Comparison of ENCODE assay signal across 16 cellular contexts in the genomic region with DNA sequence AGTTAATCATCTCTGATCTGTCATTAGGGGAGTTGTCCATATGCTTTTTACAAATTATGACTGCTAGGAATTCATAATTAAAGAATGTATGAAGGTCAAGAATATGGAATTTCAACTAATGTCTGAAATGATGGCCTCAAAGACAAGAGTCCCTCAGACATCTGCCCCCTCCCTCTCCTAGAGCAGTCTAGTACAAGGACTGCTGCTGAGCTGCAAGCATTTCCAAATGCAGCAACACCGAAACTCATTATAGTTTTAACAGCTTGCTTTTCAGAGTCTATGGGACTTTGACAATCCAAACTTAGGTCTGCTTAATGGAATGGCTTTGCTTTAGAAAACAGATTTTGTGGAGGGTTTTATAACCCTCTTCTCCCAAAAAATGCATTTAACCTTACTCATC.
A peak's percentile ranks its signal among the peaks of the same experiment; 100 is the strongest.
DNase-seq lines count a peak whose midpoint lies in the region; ATAC-seq, FAIRE-seq and TF ChIP-seq lines count a peak whose summit lies in the region.
"Had no signal": no experiment of that assay in that cellular context is flagged by ENCODE, and none has a peak within 500 bp of the region (broad histone marks: within the 10 kb centered on the region; RNA-seq: fewer than 3 reads in every experiment).

No MANE protein-coding gene starts in this region.

- CTCF ChIA-PET in GM12878 (lab: Yijun Ruan, JAX) = interaction anchor here (0.6 to 2.2 kb wide), 4 partner anchors 115 to 377 kb away, joined by 3 to 20 read pairs (median 4); no protein-coding TSS in a partner anchor

- no peaks in the 10 kb centered on the region for H3K27me3 ChIP-seq in MM.1S (replicated peaks; ENCODE audit: insufficient read depth, low read length)
- H3K27me3 ChIP-seq in OCI-LY3 (ENCODE audit: low read depth, low read length) = no peaks in the 10 kb centered on the region
- no peaks in the 10 kb centered on the region for H3K27me3 ChIP-seq in GM12878 (replicated peaks in 1 of 2; ENCODE audit: control insufficient read depth in 2 of 2, insufficient read depth in 2 of 2, low read length in 1 of 2)

- H4K20me1 ChIP-seq in MM.1S (ENCODE audit: insufficient read depth, low read length) (no peaks in the 10 kb centered on the region), OCI-LY3 (ENCODE audit: insufficient read depth, low read length) (no peaks in the 10 kb centered on the region), GM12878 (ENCODE audit: control insufficient read depth, insufficient read depth) (no peaks in the 10 kb centered on the region)

- intact Hi-C loops in GM12878 (cut with micrococcal nuclease; ENCODE audit: unreplicated experiment) = no loop called here

- WGBS in GM12878 (ENCODE audit: insufficient coverage, insufficient replicate concordance, low lambda C conversion rate, missing lambda C conversion rate) = 74% methylated on average over 1 of the region's 1 CpG

- H3K4me2 ChIP-seq in MM.1S (ENCODE audit: low read depth, low read length) (peak overlapping the region; percentile 44; the same call in 1 of the 2 replicates), OCI-LY3 (ENCODE audit: low read length) (peak overlapping the region; percentile 8), GM12878 (ENCODE audit: control insufficient read depth, insufficient read depth) (peak overlapping the region; percentile 47)

- H3K27ac ChIP-seq in MM.1S (ENCODE audit: low read length) (peak overlapping the region; percentile 5; the same call in 1 of the 2 replicates), OCI-LY3 (ENCODE audit: low read length) (no peak overlapping the region), GM12878 (ENCODE audit: control insufficient read depth, insufficient read depth) (peak overlapping the region; percentile 27; the same call in 1 of the 2 replicates)

- POLR2A ChIA-PET in GM12878 (lab: Charles Lee) = no interaction called here

- H2AFZ ChIP-seq in MM.1S (ENCODE audit: low read length) = no peak overlapping the region
- H2AFZ ChIP-seq in OCI-LY3 (ENCODE audit: low read depth, low read length) = no peak overlapping the region
- no peak overlapping the region for H2AFZ ChIP-seq in GM12878 (ENCODE audit: control insufficient read depth, low read depth, low read length)

- H3K79me2 ChIP-seq in MM.1S (ENCODE audit: low read length) = no peaks in the 10 kb centered on the region
- no peaks in the 10 kb centered on the region for H3K79me2 ChIP-seq in OCI-LY3 (ENCODE audit: low read length)
- H3K79me2 ChIP-seq in GM12878 (ENCODE audit: control insufficient read depth, insufficient read depth, low read length) = no peaks in the 10 kb centered on the region

- no peak for TF ChIP-seq RAD21 in GM12878 (IDR thresholded peaks at IDR 0.05; ENCODE audit: insufficient read depth, low read depth, low read length)

- TF ChIP-seq POLR2A in GM12878 (IDR thresholded peaks at IDR 0.05; ENCODE audit: low read depth, low read length) = no peak

- H3K36me3 ChIP-seq in MM.1S (replicated peaks; ENCODE audit: insufficient read depth, low read length) = no peaks in the 10 kb centered on the region
- H3K36me3 ChIP-seq in OCI-LY3 (replicated peaks; ENCODE audit: low read depth, low read length) = no peaks in the 10 kb centered on the region
- no peaks in the 10 kb centered on the region for H3K36me3 ChIP-seq in GM12878 (ENCODE audit: control insufficient read depth in 2 of 2, insufficient read depth in 2 of 2, low read length in 1 of 2)
- H3K36me3 ChIP-seq: HAP-1 had no signal

- no peaks in the 10 kb centered on the region for H3K9me2 ChIP-seq in MM.1S (replicated peaks; ENCODE audit: insufficient read depth, low read length)

- ATAC-seq in GM12878 = no peak
- ATAC-seq in HG02642 (IDR thresholded peaks at IDR 0.05; ENCODE audit: poor library complexity, unreplicated experiment) = no peak
- ATAC-seq in HG03378 (IDR thresholded peaks at IDR 0.05; ENCODE audit: unreplicated experiment) = no peak

- FAIRE-seq in GM12878 (lab: Jason Lieb, UNC) = no peak

- H3K4me3 ChIP-seq in MM.1S (ENCODE audit: low read length) = no peak overlapping the region
- H3K4me3 ChIP-seq in OCI-LY3 (ENCODE audit: low read length) = no peak overlapping the region
- no peak overlapping the region for H3K4me3 ChIP-seq in GM12878
- H3K4me3 ChIP-seq: HAP-1 had no signal

- TF ChIP-seq CTCF in MM.1S (IDR thresholded peaks at IDR 0.05; ENCODE audit: low read length) (no peak), OCI-LY3 (IDR thresholded peaks at IDR 0.05; ENCODE audit: low read depth, low read length) (no peak), GM12878 (IDR thresholded peaks at IDR 0.05 in 2 of 3, conservative IDR thresholded peaks at IDR 0.05 in 1 of 3; ENCODE audit: control insufficient read depth in 2 of 3, extremely low read depth in 1 of 3, insufficient read depth in 1 of 3, low read depth in 3 of 3, low read length in 3 of 3) (no peak)

- no peak overlapping the region for H3K9ac ChIP-seq in MM.1S (ENCODE audit: low read length)
- no peak overlapping the region for H3K9ac ChIP-seq in OCI-LY3 (ENCODE audit: low read length)
- H3K9ac ChIP-seq in GM12878 (ENCODE audit: control insufficient read depth, insufficient read depth, low read length) = no peak overlapping the region

- TF ChIP-seq EP300 in GM12878 (IDR thresholded peaks at IDR 0.05; ENCODE audit: borderline replicate concordance in 1 of 2, control insufficient read depth in 1 of 2, low read depth in 2 of 2, low read length in 2 of 2) = no peak

- SMC1A ChIA-PET in GM12878 (lab: Charles Lee; ENCODE audit: uncharacterized antibody, unreplicated experiment) = interaction anchor here (0.9 to 1.6 kb wide), 5 partner anchors 34 to 124 kb away, joined by 3 to 7 read pairs (median 3); no protein-coding TSS in a partner anchor

- RAD21 ChIA-PET in GM12878 (lab: Charles Lee; ENCODE audit: unreplicated experiment) = interaction anchor here (1.5 kb wide), 1 partner anchor 38 kb away, joined by 5 read pairs; no protein-coding TSS in a partner anchor

- peaks cover 9% of the 10 kb centered on the region for H3F3A ChIP-seq in MM.1S (ENCODE audit: insufficient read depth, low read length)

- H3K9me3 ChIP-seq in MM.1S (replicated peaks; ENCODE audit: insufficient read depth, low read length) (no peaks in the 10 kb centered on the region), OCI-LY3 (ENCODE audit: insufficient read depth, low read length) (no peaks in the 10 kb centered on the region), GM12878 (replicated peaks; ENCODE audit: control insufficient read depth, insufficient read depth, low read length) (no peaks in the 10 kb centered on the region; the same call in 2 of the 3 replicates)
- H3K9me3 ChIP-seq: HAP-1 had no signal

- H3K4me1 ChIP-seq in MM.1S (ENCODE audit: low read length) = peaks cover 20% of the 10 kb centered on the region
- H3K4me1 ChIP-seq in OCI-LY3 (ENCODE audit: low read length) = peaks cover 38% of the 10 kb centered on the region
- H3K4me1 ChIP-seq in GM12878 (ENCODE audit: control insufficient read depth, insufficient read depth, low read length) = peaks cover 24% of the 10 kb centered on the region
- H3K4me1 ChIP-seq: HAP-1 had no signal

- in situ Hi-C loops in GM12878 (cut with MboI) = no loop called here

- DNase-seq in MM.1S (peak; percentile 43), GM12878 (ENCODE audit: low read depth, low spot score) (no peak), NCI-H526 treated with DMSO at 0.1 percent for 48 hours (lab: John Stamatoyannopoulos, UW) (no peak)
- DNase-seq: C1 segment of cervical spinal cord; Calu3; CD4-positive, alpha-beta memory T cell; COR-L47; DMS53; DMS79 treated with DMSO at 0.1 percent for 48 hours; GF-D8; GOT3; HFFc6 had no signal

- no TSS peak for BruUV-seq in GM12878 (replicated peaks; lab: Mats Ljungman, UMichigan)

TF ChIP-seq in GM12878, 131 proteins besides CTCF, POLR2A, EP300 and RAD21:
- TF ChIP-seq CBX5 (IDR thresholded peaks at IDR 0.05; ENCODE audit: low read depth) = no peak
- TF ChIP-seq USF2 (IDR thresholded peaks at IDR 0.05; ENCODE audit: borderline replicate concordance, low read depth, low read length) = no peak
- no peak for TF ChIP-seq PRDM15 (CRISPR knock-in tag; IDR thresholded peaks at IDR 0.05)
- TF ChIP-seq EGR1 (IDR thresholded peaks at IDR 0.05; ENCODE audit: borderline replicate concordance in 1 of 2, low read depth in 2 of 2, low read length in 2 of 2) = no peak
